ENCODE assay signal across 1 cellular context in the genomic region with DNA sequence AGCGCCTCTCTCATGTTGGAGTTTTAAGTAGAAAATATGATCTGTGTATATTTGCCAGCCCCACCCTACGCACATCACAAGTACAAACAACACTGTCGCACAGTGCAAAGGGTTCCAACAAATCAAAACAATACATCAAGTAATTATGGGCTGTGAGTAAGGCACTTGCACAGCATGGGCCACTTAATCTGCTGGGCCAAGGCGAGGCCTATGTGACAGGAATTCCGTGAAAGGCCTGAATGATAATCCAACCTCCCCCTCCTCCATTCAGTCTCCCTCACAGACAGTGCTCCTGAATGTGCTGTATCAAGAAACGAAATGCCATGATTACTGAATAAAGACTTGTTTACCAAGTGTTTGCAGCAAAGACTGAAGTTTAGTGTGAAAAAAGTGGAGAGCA.
TF ChIP-seq lines count a peak whose summit lies in the region.

No MANE protein-coding gene starts in this region.

TF ChIP-seq in HEK293, 187 proteins besides CTCF, POLR2A, EP300 and RAD21 (continued from another document and continues in another):
- TF ChIP-seq, protein P1, sequence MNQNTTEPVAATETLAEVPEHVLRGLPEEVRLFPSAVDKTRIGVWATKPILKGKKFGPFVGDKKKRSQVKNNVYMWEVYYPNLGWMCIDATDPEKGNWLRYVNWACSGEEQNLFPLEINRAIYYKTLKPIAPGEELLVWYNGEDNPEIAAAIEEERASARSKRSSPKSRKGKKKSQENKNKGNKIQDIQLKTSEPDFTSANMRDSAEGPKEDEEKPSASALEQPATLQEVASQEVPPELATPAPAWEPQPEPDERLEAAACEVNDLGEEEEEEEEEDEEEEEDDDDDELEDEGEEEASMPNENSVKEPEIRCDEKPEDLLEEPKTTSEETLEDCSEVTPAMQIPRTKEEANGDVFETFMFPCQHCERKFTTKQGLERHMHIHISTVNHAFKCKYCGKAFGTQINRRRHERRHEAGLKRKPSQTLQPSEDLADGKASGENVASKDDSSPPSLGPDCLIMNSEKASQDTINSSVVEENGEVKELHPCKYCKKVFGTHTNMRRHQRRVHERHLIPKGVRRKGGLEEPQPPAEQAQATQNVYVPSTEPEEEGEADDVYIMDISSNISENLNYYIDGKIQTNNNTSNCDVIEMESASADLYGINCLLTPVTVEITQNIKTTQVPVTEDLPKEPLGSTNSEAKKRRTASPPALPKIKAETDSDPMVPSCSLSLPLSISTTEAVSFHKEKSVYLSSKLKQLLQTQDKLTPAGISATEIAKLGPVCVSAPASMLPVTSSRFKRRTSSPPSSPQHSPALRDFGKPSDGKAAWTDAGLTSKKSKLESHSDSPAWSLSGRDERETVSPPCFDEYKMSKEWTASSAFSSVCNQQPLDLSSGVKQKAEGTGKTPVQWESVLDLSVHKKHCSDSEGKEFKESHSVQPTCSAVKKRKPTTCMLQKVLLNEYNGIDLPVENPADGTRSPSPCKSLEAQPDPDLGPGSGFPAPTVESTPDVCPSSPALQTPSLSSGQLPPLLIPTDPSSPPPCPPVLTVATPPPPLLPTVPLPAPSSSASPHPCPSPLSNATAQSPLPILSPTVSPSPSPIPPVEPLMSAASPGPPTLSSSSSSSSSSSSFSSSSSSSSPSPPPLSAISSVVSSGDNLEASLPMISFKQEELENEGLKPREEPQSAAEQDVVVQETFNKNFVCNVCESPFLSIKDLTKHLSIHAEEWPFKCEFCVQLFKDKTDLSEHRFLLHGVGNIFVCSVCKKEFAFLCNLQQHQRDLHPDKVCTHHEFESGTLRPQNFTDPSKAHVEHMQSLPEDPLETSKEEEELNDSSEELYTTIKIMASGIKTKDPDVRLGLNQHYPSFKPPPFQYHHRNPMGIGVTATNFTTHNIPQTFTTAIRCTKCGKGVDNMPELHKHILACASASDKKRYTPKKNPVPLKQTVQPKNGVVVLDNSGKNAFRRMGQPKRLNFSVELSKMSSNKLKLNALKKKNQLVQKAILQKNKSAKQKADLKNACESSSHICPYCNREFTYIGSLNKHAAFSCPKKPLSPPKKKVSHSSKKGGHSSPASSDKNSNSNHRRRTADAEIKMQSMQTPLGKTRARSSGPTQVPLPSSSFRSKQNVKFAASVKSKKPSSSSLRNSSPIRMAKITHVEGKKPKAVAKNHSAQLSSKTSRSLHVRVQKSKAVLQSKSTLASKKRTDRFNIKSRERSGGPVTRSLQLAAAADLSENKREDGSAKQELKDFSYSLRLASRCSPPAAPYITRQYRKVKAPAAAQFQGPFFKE (tag by site-specific recombination; IDR thresholded peaks at IDR 0.05; ENCODE audit: borderline replicate concordance): no peak
- TF ChIP-seq, protein P2, sequence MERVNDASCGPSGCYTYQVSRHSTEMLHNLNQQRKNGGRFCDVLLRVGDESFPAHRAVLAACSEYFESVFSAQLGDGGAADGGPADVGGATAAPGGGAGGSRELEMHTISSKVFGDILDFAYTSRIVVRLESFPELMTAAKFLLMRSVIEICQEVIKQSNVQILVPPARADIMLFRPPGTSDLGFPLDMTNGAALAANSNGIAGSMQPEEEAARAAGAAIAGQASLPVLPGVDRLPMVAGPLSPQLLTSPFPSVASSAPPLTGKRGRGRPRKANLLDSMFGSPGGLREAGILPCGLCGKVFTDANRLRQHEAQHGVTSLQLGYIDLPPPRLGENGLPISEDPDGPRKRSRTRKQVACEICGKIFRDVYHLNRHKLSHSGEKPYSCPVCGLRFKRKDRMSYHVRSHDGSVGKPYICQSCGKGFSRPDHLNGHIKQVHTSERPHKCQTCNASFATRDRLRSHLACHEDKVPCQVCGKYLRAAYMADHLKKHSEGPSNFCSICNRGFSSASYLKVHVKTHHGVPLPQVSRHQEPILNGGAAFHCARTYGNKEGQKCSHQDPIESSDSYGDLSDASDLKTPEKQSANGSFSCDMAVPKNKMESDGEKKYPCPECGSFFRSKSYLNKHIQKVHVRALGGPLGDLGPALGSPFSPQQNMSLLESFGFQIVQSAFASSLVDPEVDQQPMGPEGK (tag by site-specific recombination; IDR thresholded peaks at IDR 0.05): no peak
- TF ChIP-seq ZNF202 (tag by site-specific recombination; IDR thresholded peaks at IDR 0.05; ENCODE audit: borderline replicate concordance) (no peak), SETDB1 (IDR thresholded peaks at IDR 0.05; ENCODE audit: insufficient read length, low read length) (no peak), ZNF549 (tag by site-specific recombination; IDR thresholded peaks at IDR 0.05) (no peak), OSR2 (tag by site-specific recombination; IDR thresholded peaks at IDR 0.05) (no peak), ZNF423 (tag by site-specific recombination; IDR thresholded peaks at IDR 0.05) (no peak), ZNF133 (tag by site-specific recombination; IDR thresholded peaks at IDR 0.05) (no peak), ZNF501 (tag by site-specific recombination; IDR thresholded peaks at IDR 0.05) (no peak), KLF9 (tag by site-specific recombination; IDR thresholded peaks at IDR 0.05; ENCODE audit: low read depth) (no peak), ZNF560 (tag by site-specific recombination; IDR thresholded peaks at IDR 0.05; ENCODE audit: borderline replicate concordance) (no peak), ZNF266 (tag by site-specific recombination; IDR thresholded peaks at IDR 0.05; ENCODE audit: low read depth) (no peak; the same call in 1 of the 2 replicates), ZNF354C (tag by site-specific recombination; IDR thresholded peaks at IDR 0.05; ENCODE audit: borderline replicate concordance, low read depth) (no peak), YY2 (tag by site-specific recombination; IDR thresholded peaks at IDR 0.05) (no peak), TCF7L2 (IDR thresholded peaks at IDR 0.05; ENCODE audit: borderline replicate concordance, low read depth, low read length) (peak; percentile 40; the same call in 1 of the 2 replicates), ZNF239 (tag by site-specific recombination; IDR thresholded peaks at IDR 0.05) (no peak), PRDM1 (tag by site-specific recombination; IDR thresholded peaks at IDR 0.05) (no peak), ZNF76 (tag by site-specific recombination; IDR thresholded peaks at IDR 0.05; ENCODE audit: borderline replicate concordance, low read depth) (no peak), ZNF302 (tag by site-specific recombination; IDR thresholded peaks at IDR 0.05; ENCODE audit: low read depth) (no peak)
- TF ChIP-seq, protein P3, sequence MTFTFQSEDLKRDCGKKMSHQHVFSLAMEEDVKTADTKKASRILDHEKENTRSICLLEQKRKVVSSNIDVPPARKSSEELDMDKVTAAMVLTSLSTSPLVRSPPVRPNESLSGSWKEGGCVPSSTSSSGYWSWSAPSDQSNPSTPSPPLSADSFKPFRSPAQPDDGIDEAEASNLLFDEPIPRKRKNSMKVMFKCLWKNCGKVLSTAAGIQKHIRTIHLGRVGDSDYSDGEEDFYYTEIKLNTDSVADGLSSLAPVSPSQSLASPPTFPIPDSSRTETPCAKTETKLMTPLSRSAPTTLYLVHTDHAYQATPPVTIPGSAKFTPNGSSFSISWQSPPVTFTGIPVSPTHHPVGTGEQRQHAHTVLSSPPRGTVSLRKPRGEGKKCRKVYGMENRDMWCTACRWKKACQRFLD (tag by site-specific recombination; IDR thresholded peaks at IDR 0.05): no peak
- TF ChIP-seq, protein P4, sequence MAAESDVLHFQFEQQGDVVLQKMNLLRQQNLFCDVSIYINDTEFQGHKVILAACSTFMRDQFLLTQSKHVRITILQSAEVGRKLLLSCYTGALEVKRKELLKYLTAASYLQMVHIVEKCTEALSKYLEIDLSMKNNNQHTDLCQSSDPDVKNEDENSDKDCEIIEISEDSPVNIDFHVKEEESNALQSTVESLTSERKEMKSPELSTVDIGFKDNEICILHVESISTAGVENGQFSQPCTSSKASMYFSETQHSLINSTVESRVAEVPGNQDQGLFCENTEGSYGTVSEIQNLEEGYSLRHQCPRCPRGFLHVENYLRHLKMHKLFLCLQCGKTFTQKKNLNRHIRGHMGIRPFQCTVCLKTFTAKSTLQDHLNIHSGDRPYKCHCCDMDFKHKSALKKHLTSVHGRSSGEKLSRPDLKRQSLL (tag by site-specific recombination; IDR thresholded peaks at IDR 0.05): no peak
- TF ChIP-seq, protein P5, sequence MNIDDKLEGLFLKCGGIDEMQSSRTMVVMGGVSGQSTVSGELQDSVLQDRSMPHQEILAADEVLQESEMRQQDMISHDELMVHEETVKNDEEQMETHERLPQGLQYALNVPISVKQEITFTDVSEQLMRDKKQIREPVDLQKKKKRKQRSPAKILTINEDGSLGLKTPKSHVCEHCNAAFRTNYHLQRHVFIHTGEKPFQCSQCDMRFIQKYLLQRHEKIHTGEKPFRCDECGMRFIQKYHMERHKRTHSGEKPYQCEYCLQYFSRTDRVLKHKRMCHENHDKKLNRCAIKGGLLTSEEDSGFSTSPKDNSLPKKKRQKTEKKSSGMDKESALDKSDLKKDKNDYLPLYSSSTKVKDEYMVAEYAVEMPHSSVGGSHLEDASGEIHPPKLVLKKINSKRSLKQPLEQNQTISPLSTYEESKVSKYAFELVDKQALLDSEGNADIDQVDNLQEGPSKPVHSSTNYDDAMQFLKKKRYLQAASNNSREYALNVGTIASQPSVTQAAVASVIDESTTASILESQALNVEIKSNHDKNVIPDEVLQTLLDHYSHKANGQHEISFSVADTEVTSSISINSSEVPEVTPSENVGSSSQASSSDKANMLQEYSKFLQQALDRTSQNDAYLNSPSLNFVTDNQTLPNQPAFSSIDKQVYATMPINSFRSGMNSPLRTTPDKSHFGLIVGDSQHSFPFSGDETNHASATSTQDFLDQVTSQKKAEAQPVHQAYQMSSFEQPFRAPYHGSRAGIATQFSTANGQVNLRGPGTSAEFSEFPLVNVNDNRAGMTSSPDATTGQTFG (tag by site-specific recombination; IDR thresholded peaks at IDR 0.05; ENCODE audit: borderline replicate concordance): no peak
- TF ChIP-seq, protein P6, sequence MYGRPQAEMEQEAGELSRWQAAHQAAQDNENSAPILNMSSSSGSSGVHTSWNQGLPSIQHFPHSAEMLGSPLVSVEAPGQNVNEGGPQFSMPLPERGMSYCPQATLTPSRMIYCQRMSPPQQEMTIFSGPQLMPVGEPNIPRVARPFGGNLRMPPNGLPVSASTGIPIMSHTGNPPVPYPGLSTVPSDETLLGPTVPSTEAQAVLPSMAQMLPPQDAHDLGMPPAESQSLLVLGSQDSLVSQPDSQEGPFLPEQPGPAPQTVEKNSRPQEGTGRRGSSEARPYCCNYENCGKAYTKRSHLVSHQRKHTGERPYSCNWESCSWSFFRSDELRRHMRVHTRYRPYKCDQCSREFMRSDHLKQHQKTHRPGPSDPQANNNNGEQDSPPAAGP (tag by site-specific recombination; IDR thresholded peaks at IDR 0.05): no peak; the same call in 1 of the 2 replicates
- TF ChIP-seq, protein P7, sequence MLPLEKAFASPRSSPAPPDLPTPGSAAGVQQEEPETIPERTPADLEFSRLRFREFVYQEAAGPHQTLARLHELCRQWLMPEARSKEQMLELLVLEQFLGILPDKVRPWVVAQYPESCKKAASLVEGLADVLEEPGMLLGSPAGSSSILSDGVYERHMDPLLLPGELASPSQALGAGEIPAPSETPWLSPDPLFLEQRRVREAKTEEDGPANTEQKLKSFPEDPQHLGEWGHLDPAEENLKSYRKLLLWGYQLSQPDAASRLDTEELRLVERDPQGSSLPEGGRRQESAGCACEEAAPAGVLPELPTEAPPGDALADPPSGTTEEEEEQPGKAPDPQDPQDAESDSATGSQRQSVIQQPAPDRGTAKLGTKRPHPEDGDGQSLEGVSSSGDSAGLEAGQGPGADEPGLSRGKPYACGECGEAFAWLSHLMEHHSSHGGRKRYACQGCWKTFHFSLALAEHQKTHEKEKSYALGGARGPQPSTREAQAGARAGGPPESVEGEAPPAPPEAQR (tag by site-specific recombination; IDR thresholded peaks at IDR 0.05): no peak
- TF ChIP-seq, protein P8, sequence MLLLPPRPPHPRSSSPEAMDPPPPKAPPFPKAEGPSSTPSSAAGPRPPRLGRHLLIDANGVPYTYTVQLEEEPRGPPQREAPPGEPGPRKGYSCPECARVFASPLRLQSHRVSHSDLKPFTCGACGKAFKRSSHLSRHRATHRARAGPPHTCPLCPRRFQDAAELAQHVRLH (tag by site-specific recombination; IDR thresholded peaks at IDR 0.05): no peak
- TF ChIP-seq, protein P9, sequence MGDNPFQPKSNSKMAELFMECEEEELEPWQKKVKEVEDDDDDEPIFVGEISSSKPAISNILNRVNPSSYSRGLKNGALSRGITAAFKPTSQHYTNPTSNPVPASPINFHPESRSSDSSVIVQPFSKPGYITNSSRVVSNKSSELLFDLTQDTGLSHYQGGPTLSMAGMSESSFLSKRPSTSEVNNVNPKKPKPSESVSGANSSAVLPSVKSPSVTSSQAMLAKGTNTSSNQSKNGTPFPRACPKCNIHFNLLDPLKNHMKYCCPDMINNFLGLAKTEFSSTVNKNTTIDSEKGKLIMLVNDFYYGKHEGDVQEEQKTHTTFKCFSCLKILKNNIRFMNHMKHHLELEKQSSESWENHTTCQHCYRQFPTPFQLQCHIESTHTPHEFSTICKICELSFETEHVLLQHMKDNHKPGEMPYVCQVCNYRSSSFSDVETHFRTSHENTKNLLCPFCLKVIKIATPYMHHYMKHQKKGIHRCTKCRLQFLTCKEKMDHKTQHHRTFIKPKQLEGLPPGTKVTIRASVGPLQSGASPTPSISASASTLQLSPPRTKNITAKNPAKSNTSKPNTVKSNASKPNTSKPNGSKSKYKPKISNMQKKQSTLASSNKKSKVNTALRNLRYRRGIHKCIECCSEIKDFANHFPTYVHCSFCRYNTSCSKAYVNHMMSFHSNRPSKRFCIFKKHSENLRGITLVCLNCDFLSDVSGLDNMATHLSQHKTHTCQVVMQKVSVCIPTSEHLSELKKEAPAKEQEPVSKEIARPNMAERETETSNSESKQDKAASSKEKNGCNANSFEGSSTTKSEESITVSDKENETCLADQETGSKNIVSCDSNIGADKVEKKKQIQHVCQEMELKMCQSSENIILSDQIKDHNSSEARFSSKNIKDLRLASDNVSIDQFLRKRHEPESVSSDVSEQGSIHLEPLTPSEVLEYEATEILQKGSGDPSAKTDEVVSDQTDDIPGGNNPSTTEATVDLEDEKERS (tag by site-specific recombination; IDR thresholded peaks at IDR 0.05): no peak
- TF ChIP-seq, protein P10, sequence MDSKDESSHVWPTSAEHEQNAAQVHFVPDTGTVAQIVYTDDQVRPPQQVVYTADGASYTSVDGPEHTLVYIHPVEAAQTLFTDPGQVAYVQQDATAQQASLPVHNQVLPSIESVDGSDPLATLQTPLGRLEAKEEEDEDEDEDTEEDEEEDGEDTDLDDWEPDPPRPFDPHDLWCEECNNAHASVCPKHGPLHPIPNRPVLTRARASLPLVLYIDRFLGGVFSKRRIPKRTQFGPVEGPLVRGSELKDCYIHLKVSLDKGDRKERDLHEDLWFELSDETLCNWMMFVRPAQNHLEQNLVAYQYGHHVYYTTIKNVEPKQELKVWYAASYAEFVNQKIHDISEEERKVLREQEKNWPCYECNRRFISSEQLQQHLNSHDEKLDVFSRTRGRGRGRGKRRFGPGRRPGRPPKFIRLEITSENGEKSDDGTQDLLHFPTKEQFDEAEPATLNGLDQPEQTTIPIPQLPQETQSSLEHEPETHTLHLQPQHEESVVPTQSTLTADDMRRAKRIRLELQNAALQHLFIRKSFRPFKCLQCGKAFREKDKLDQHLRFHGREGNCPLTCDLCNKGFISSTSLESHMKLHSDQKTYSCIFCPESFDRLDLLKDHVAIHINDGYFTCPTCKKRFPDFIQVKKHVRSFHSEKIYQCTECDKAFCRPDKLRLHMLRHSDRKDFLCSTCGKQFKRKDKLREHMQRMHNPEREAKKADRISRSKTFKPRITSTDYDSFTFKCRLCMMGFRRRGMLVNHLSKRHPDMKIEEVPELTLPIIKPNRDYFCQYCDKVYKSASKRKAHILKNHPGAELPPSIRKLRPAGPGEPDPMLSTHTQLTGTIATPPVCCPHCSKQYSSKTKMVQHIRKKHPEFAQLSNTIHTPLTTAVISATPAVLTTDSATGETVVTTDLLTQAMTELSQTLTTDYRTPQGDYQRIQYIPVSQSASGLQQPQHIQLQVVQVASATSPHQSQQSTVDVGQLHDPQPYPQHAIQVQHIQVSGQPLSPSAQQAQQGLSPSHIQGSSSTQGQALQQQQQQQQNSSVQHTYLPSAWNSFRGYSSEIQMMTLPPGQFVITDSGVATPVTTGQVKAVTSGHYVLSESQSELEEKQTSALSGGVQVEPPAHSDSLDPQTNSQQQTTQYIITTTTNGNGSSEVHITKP (tag by site-specific recombination; IDR thresholded peaks at IDR 0.05): no peak
